Comparison of ENCODE assay signal across 9 cellular contexts in the genomic region with DNA sequence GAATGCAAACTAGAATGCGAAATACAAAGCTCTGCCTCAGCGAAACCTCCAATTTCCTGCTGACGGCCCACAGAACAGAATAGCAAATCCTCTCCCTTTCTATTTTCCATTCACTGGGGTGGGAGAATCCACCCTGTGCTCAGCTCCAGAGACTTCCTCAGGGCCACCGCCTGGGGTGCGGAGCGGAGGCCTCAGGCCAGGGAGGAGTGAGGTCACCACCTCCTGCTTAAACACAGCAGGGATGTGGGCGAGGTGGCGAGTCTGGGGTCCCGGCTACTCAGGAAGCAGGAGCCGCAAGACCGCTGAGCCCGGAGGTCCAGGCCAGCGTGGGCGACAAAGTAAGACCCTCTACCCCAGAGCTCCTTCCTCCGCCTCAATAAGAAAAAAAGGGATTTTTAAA. TPM values are rescaled to one million over a fixed set of nuclear protein-coding genes. Genes with fewer than 3 reads are reported as not detected.
DNase-seq lines count a peak whose midpoint lies in the region; ATAC-seq and TF ChIP-seq lines count a peak whose summit lies in the region.
"Had no signal": no experiment of that assay in that cellular context is flagged by ENCODE, and none has a peak within 500 bp of the region (broad histone marks: within the 10 kb centered on the region; RNA-seq: fewer than 3 reads in every experiment).

No MANE protein-coding gene starts in this region.

- TF ChIP-seq POLR2A in Peyer's patch (IDR thresholded peaks at IDR 0.05) (no peak), esophagus muscularis mucosa (IDR thresholded peaks at IDR 0.05; ENCODE audit: low read depth) (no peak)

- 68% methylated on average over 15 of the region's 15 CpGs for WGBS in esophagus muscularis mucosa

- H3K4me1 ChIP-seq in Peyer's patch: no peaks in the 10 kb centered on the region
- H3K4me1 ChIP-seq in esophagus muscularis mucosa: peaks cover 12 to 21% (median 18%) of the 10 kb centered on the region in 4 donors
- H3K4me1 ChIP-seq in osteoblast (ENCODE audit: insufficient read depth, low read length): peaks cover 7% of the 10 kb centered on the region

- H3K27me3 ChIP-seq in CD4-positive, alpha-beta T cell (ENCODE audit: control insufficient read depth, insufficient read depth, low read length): no peaks in the 10 kb centered on the region
- H3K27me3 ChIP-seq in Peyer's patch (no peaks in the 10 kb centered on the region), esophagus muscularis mucosa (no peaks in the 10 kb centered on the region), osteoblast (ENCODE audit: insufficient read depth, low read length) (no peaks in the 10 kb centered on the region)

- H3K4me3 Mint-ChIP-seq in CD4-positive, alpha-beta T cell: peak overlapping the region; percentile 93
- no peak overlapping the region for H3K4me3 Mint-ChIP-seq in activated CD4-positive, alpha-beta T cell treated with anti-CD3 and anti-CD28 coated beads, Interleukin-2, amount 10 ng/mL, durations not matched to agents 24 days and 14 days

- intact Hi-C loops in CD4-positive, alpha-beta T cell (cut with DNase I, micrococcal nuclease): loop anchor here (5.0 to 10.0 kb wide), 4 partner anchors 36 to 991 kb away; partner anchors contain the start of genes ZNF649 (in 1 of the 2) and ZNF816 (in 1 of the 2)
- intact Hi-C loops in esophagus muscularis mucosa (cut with DNase I): loop anchor here (10.0 kb wide), 1 partner anchor 47 kb away; no protein-coding TSS in a partner anchor
- intact Hi-C loops in activated CD4-positive, alpha-beta T cell treated with anti-CD3 and anti-CD28 coated beads, Interleukin-2, amount 10 ng/mL, durations not matched to agents 24 days and 14 days (cut with micrococcal nuclease): loop anchor here (5.0 kb wide), 2 partner anchors 111 to 371 kb away; partner anchors contain the start of genes ZNF600 and ZNF808

- H3K4me2 ChIP-seq in osteoblast (ENCODE audit: insufficient read depth, low read length): peak overlapping the region; percentile 95

- H3K9me3 Mint-ChIP-seq in CD4-positive, alpha-beta T cell: no peaks in the 10 kb centered on the region
- peaks cover 18% of the 10 kb centered on the region for H3K9me3 Mint-ChIP-seq in activated CD4-positive, alpha-beta T cell treated with anti-CD3 and anti-CD28 coated beads, Interleukin-2, amount 10 ng/mL, durations not matched to agents 24 days and 14 days

- POLR2A ChIA-PET in CD4-positive, alpha-beta T cell (lab: Charles Lee): interaction anchor here (0.8 to 1.9 kb wide), 3 partner anchors 23 to 1239 kb away, joined by 3 to 7 read pairs (median 4); partner anchors contain the start of genes CNOT3 and ZNF816

- TF ChIP-seq CTCF in CD4-positive, alpha-beta T cell (IDR thresholded peaks at IDR 0.05): no peak
- no peak for TF ChIP-seq CTCF in Peyer's patch (IDR thresholded peaks at IDR 0.05)
- TF ChIP-seq CTCF in esophagus muscularis mucosa (IDR thresholded peaks at IDR 0.05): no peak
- TF ChIP-seq CTCF in osteoblast (IDR thresholded peaks at IDR 0.05; ENCODE audit: extremely low read depth, low read depth, low read length): no peak

- H3K36me3 ChIP-seq in Peyer's patch (peaks cover 0 to 17% (median 0%) of the 10 kb centered on the region in 3 donors), esophagus muscularis mucosa (peaks cover 0 to 19% (median 12%) of the 10 kb centered on the region in 4 donors), osteoblast (ENCODE audit: insufficient read depth, low read length) (peaks cover 9% of the 10 kb centered on the region)

- no peaks in the 10 kb centered on the region for H3K27me3 Mint-ChIP-seq in CD4-positive, alpha-beta T cell
- no peaks in the 10 kb centered on the region for H3K27me3 Mint-ChIP-seq in activated CD4-positive, alpha-beta T cell treated with anti-CD3 and anti-CD28 coated beads, Interleukin-2, amount 10 ng/mL, durations not matched to agents 24 days and 14 days

- H3K79me2 ChIP-seq in osteoblast (ENCODE audit: insufficient read depth, low read length): peaks cover 36% of the 10 kb centered on the region

- no peak for ATAC-seq in CD4-positive, alpha-beta T cell (ENCODE audit: poor library complexity)
- no peak for ATAC-seq in HG03045 (IDR thresholded peaks at IDR 0.05; ENCODE audit: unreplicated experiment)

- H3K4me3 ChIP-seq in Peyer's patch (peak overlapping the region; percentile 68 to 75 (median 72)), esophagus muscularis mucosa (peak overlapping the region; percentile 67 to 88 (median 78)), osteoblast (ENCODE audit: insufficient read depth, low read length) (peak overlapping the region; percentile 99)

- no peaks in the 10 kb centered on the region for H4K20me1 ChIP-seq in osteoblast (ENCODE audit: insufficient read depth, low read length)

- H3K27ac Mint-ChIP-seq in CD4-positive, alpha-beta T cell: peak overlapping the region; percentile 87
- no peak overlapping the region for H3K27ac Mint-ChIP-seq in activated CD4-positive, alpha-beta T cell treated with anti-CD3 and anti-CD28 coated beads, Interleukin-2, amount 10 ng/mL, durations not matched to agents 24 days and 14 days

- H2AFZ ChIP-seq in osteoblast (ENCODE audit: low read length): peak overlapping the region; percentile 97

- no peak overlapping the region for H3K27ac ChIP-seq in CD4-positive, alpha-beta T cell (ENCODE audit: low read depth, low read length)
- H3K27ac ChIP-seq in Peyer's patch (peak overlapping the region; percentile 77 to 92 (median 88)), esophagus muscularis mucosa (replicated peaks in 1 of 4) (peak overlapping the region; percentile 82 to 92 (median 92)), osteoblast (ENCODE audit: low read depth, low read length) (no peak overlapping the region)

- H3K36me3 Mint-ChIP-seq in CD4-positive, alpha-beta T cell (ENCODE audit: low read depth): peaks cover 40% of the 10 kb centered on the region
- H3K36me3 Mint-ChIP-seq in activated CD4-positive, alpha-beta T cell treated with anti-CD3 and anti-CD28 coated beads, Interleukin-2, amount 10 ng/mL, durations not matched to agents 24 days and 14 days (ENCODE audit: low read depth): peaks cover 28% of the 10 kb centered on the region

- no peak for DNase-seq in CD4-positive, alpha-beta T cell
- no peak for DNase-seq in Peyer's patch
- no peak for DNase-seq in esophagus muscularis mucosa (ENCODE audit: extremely low spot score)
- no peak for DNase-seq in osteoblast (ENCODE audit: insufficient read length, low spot score, missing footprints)
- no peak for DNase-seq in MV-4-11 (lab: John Stamatoyannopoulos, UW)
- DNase-seq in activated CD4-positive, alpha-beta T cell treated with anti-CD3 and anti-CD28 coated beads, Interleukin-2, amount 10 ng/mL, durations not matched to agents 24 days and 14 days: no peak
- no peak for DNase-seq in pons (ENCODE audit: low spot score)

- TF ChIP-seq EP300 in esophagus muscularis mucosa (IDR thresholded peaks at IDR 0.05): no peak

- peaks cover 29% of the 10 kb centered on the region for H3K4me1 Mint-ChIP-seq in CD4-positive, alpha-beta T cell (ENCODE audit: low read depth)
- H3K4me1 Mint-ChIP-seq in activated CD4-positive, alpha-beta T cell treated with anti-CD3 and anti-CD28 coated beads, Interleukin-2, amount 10 ng/mL, durations not matched to agents 24 days and 14 days: peaks cover 7% of the 10 kb centered on the region

- CTCF ChIA-PET in CD4-positive, alpha-beta T cell (lab: Charles Lee): no interaction called here

- H3K9me3 ChIP-seq in CD4-positive, alpha-beta T cell (ENCODE audit: control insufficient read depth, low read length): no peaks in the 10 kb centered on the region
- no peaks in the 10 kb centered on the region for H3K9me3 ChIP-seq in Peyer's patch
- H3K9me3 ChIP-seq in esophagus muscularis mucosa: no peaks in the 10 kb centered on the region
- H3K9me3 ChIP-seq in osteoblast (ENCODE audit: low read depth, low read length): no peaks in the 10 kb centered on the region
- H3K9me3 ChIP-seq: mucosa of descending colon had no signal

RNA-seq across cellular contexts. Expression of gene ZNF320, which starts 0.7 kb away (rescaled TPM):
- total RNA-seq in CD4-positive, alpha-beta T cell: 1 to 10 TPM; 7.2 to 7.4 TPM
- total RNA-seq in Peyer's patch (10 to 100 TPM in 3 of 4 donors, 1 to 10 TPM in 1; 5.8 to 35.5 (median 17.8) TPM), esophagus muscularis mucosa (10 to 100 TPM in 2 of 4 donors, 1 to 10 TPM in 2; 4.2 to 11.6 (median 10.2) TPM), osteoblast (10.0 and 11.2 TPM in 2 replicates)
- 8.0 and 17.8 TPM in 2 replicates for total RNA-seq in activated CD4-positive, alpha-beta T cell treated with anti-CD3 and anti-CD28 coated beads, Interleukin-2, amount 10 ng/mL, durations not matched to agents 24 days and 14 days

RNA-seq across cellular contexts. Expression of gene ZNF888, which starts 25.1 kb away (rescaled TPM):
- total RNA-seq in CD4-positive, alpha-beta T cell: 1 to 10 TPM; 2.5 to 3.0 TPM
- 1 to 10 TPM; 1.3 to 6.6 (median 5.3) TPM for total RNA-seq in Peyer's patch
- 1 to 10 TPM; 2.5 to 3.7 (median 3.1) TPM for total RNA-seq in esophagus muscularis mucosa
- total RNA-seq in osteoblast: 4.7 and 5.0 TPM in 2 replicates
- 4.4 and 6.5 TPM in 2 replicates for total RNA-seq in activated CD4-positive, alpha-beta T cell treated with anti-CD3 and anti-CD28 coated beads, Interleukin-2, amount 10 ng/mL, durations not matched to agents 24 days and 14 days

RNA-seq across cellular contexts. Expression of gene ZNF468, which starts 40.7 kb away (rescaled TPM):
- 10 to 100 TPM in 1 of 2 experiments, 1 to 10 TPM in 1; 8.4 to 11.6 TPM for total RNA-seq in CD4-positive, alpha-beta T cell
- total RNA-seq in Peyer's patch (10 to 100 TPM; 17.3 to 25.6 (median 18.5) TPM), esophagus muscularis mucosa (10 to 100 TPM in 2 of 4 donors, 1 to 10 TPM in 2; 7.5 to 13.3 (median 11.0) TPM), osteoblast (23.0 and 23.2 TPM in 2 replicates)
- total RNA-seq in activated CD4-positive, alpha-beta T cell treated with anti-CD3 and anti-CD28 coated beads, Interleukin-2, amount 10 ng/mL, durations not matched to agents 24 days and 14 days: 13.3 and 15.9 TPM in 2 replicates

Comparison
In these comparisons a context has a peak if more than half of its experiments do, and no peak if none do; other contexts are left out.
1. H3K27ac ChIP-seq: peak in Peyer's patch (4 of 4) and esophagus muscularis mucosa (4 of 4); none in CD4-positive, alpha-beta T cell (single experiment) and osteoblast (single experiment).
2. Peak in every context shown above with its lines, with median percentiles within 50 percentile points of each other: H3K4me3 ChIP-seq.